Comparison of ENCODE assay signal across 8 cellular contexts in genomic region chr6:111872521-111873177, GRCh38. TPM values are rescaled to one million over a fixed set of nuclear protein-coding genes. Genes with fewer than 3 reads are reported as not detected.
DNase-seq lines count a peak whose midpoint lies in the region; ATAC-seq, FAIRE-seq and TF ChIP-seq lines count a peak whose summit lies in the region.

No MANE protein-coding gene starts in this region.

- H3K27ac Mint-ChIP-seq in immature natural killer cell, result peak overlapping the region; percentile 94 to 98 (median 96)

- TF ChIP-seq RAD21 in K562 (CRISPR knock-in tag; conservative IDR thresholded peaks at IDR 0.05 in 1 of 2, IDR thresholded peaks at IDR 0.05 in 1 of 2), result 0 out of 4 replicates have a peak, but pooled peaks of 1 of the 2 experiments have one; percentile 2

- H3K4me1 ChIP-seq in A673 (ENCODE audit: insufficient read depth, low read length, poor library complexity, severe bottlenecking) (peaks cover 15% of the 10 kb centered on the region), K562 (replicated peaks in 1 of 2; ENCODE audit: control insufficient read depth in 2 of 2, insufficient read depth in 2 of 2, low read length in 2 of 2) (peaks cover 20 to 30% of the 10 kb centered on the region in 2 experiments)

- H3K27me3 ChIP-seq in A673 (replicated peaks; ENCODE audit: insufficient read depth, low read depth, low read length, poor library complexity), result peaks cover 11% of the 10 kb centered on the region
- H3K27me3 ChIP-seq in K562 (ENCODE audit: control insufficient read depth in 2 of 2, insufficient read depth in 2 of 2, low read length in 2 of 2), result peaks cover 5 to 9% of the 10 kb centered on the region in 2 experiments; a peak in 3 of 5 replicates

- H3K36me3 Mint-ChIP-seq in immature natural killer cell, result peaks cover 3 to 7% (median 4%) of the 10 kb centered on the region in 3 donors

- TF ChIP-seq CTCF in A673 (conservative IDR thresholded peaks at IDR 0.05; ENCODE audit: low read depth, low read length) (no peak), K562 (IDR thresholded peaks at IDR 0.05 in 2 of 3, conservative IDR thresholded peaks at IDR 0.05 in 1 of 3; ENCODE audit: insufficient read depth in 2 of 3, low read depth in 1 of 3, low read length in 3 of 3) (peak in 1 of 3 experiments; percentile 20; a peak in 1 of 6 replicates)

- TF ChIP-seq POLR2A in K562 (conservative IDR thresholded peaks at IDR 0.05), result no peak

- 0 out of 2 replicates have a peak, but pooled peaks cover 2% of the 10 kb centered on the region for H4K20me1 ChIP-seq in K562 (replicated peaks; ENCODE audit: control insufficient read depth, insufficient read depth, low read length)

- TF ChIP-seq EP300 in K562 (IDR thresholded peaks at IDR 0.05; ENCODE audit: low read length), result no peak

- H3K9me3 ChIP-seq in A673 (ENCODE audit: low read depth, low read length, poor library complexity, severe bottlenecking) (no peaks in the 10 kb centered on the region), K562 (replicated peaks; ENCODE audit: control insufficient read depth, insufficient read depth, low read depth, low read length) (no peaks in the 10 kb centered on the region)

- H3K79me2 ChIP-seq in K562 (ENCODE audit: control insufficient read depth, insufficient read depth, low read length), result no peaks in the 10 kb centered on the region

- H3K36me3 ChIP-seq in A673 (ENCODE audit: insufficient read depth, low read length, poor library complexity, severe bottlenecking) (no peaks in the 10 kb centered on the region), K562 (ENCODE audit: control insufficient read depth, insufficient read depth, low read length) (no peaks in the 10 kb centered on the region)

- CTCF ChIA-PET in A673 (lab: Charles Lee), result no interaction called here
- CTCF ChIA-PET in K562 (lab: Yijun Ruan, JAX; ENCODE audit: low intra/inter-chr PET ratio), result no interaction called here

- 3% methylated on average over 25 of the region's 78 CpGs for WGBS in K562 (ENCODE audit: insufficient coverage, low coverage, missing lambda C conversion rate)

- in situ Hi-C loops in K562 (cut with MboI), result no loop called here

- peak overlapping the region in 1 of 2 experiments; percentile 74; a peak in 3 of 4 replicates for H3K9ac ChIP-seq in K562 (ENCODE audit: insufficient read depth in 1 of 2, low read depth in 2 of 2, low read length in 2 of 2)

- DNase-seq in A673 (ENCODE audit: low spot score) (no peak), T-helper 22 cell (ENCODE audit: low read depth) (peak; percentile 66), K562 (ENCODE audit: extremely low read depth in 1 of 4, low spot score in 3 of 4) (peak; percentile 19 to 54 (median 50)), immature natural killer cell (peak; percentile 52 to 65 (median 57)), GOT3 (lab: John Stamatoyannopoulos, UW) (no peak)
- DNase-seq in stimulated activated CD4-positive, alpha-beta T cell treated with anti-CD3 and anti-CD28 coated beads, Interleukin-15, amount 100 ng/mL, for 1 hour (ENCODE audit: low read depth in 1 of 2, low spot score in 1 of 2), result peak; percentile 46 to 56

- peak overlapping the region; percentile 96 for H2AFZ ChIP-seq in K562 (ENCODE audit: low read depth, low read length)

- H3K4me2 ChIP-seq in K562 (ENCODE audit: insufficient read depth, low read length), result peak overlapping the region; percentile 90; the same call in 1 of the 2 replicates

- peak overlapping the region; percentile 95 to 99 (median 96) for H3K4me3 Mint-ChIP-seq in immature natural killer cell

- H3K4me3 ChIP-seq in A673 (ENCODE audit: low read depth, low read length, poor library complexity, severe bottlenecking), result peak overlapping the region; percentile 68
- peak overlapping the region; percentile 58 for H3K4me3 ChIP-seq in K562

- H3K4me1 Mint-ChIP-seq in immature natural killer cell, result peaks cover 17 to 49% of the 10 kb centered on the region in 2 donors

- no peaks in the 10 kb centered on the region for H3K9me3 Mint-ChIP-seq in immature natural killer cell

- no peaks in the 10 kb centered on the region for H3K9me1 ChIP-seq in K562 (ENCODE audit: control insufficient read depth, insufficient read depth, low read length)

- intact Hi-C loops in A673 (cut with micrococcal nuclease; ENCODE audit: unreplicated experiment), result loop anchor here (5.0 to 10.0 kb wide), 2 partner anchors 125 to 282 kb away; no protein-coding TSS in a partner anchor
- intact Hi-C loops in K562 (cut with micrococcal nuclease), result loop anchor here (1.0 to 5.0 kb wide), 4 partner anchors 29 to 170 kb away; no protein-coding TSS in a partner anchor

- ATAC-seq in GM19324 (IDR thresholded peaks at IDR 0.05; ENCODE audit: low FRiP score, unreplicated experiment), result peak; percentile 24
- peak; percentile 30 for ATAC-seq in HG03439 (IDR thresholded peaks at IDR 0.05; ENCODE audit: unreplicated experiment)
- peak; percentile 15 for ATAC-seq in K562

- POLR2A ChIA-PET in A673 (lab: Charles Lee; ENCODE audit: low non-redundant PET) (interaction anchor here (0.6 kb wide), 1 partner anchor 37 kb away, joined by 3 read pairs; no protein-coding TSS in a partner anchor), K562 (lab: Yijun Ruan, JAX) (interaction anchor here (0.5 to 0.9 kb wide), 3 partner anchors 13 to 388 kb away, joined by 3 read pairs; no protein-coding TSS in a partner anchor)

- FAIRE-seq in K562 (lab: Jason Lieb, UNC), result no peak

- H3K27ac ChIP-seq in A673 (ENCODE audit: low read depth, low read length, poor library complexity, severe bottlenecking) (no peak overlapping the region), K562 (ENCODE audit: extremely low read depth, low read depth, low read length) (no peak overlapping the region)

- BruUV-seq in A673 (replicated peaks; lab: Mats Ljungman, UMichigan), result no TSS peak
- no TSS peak for BruUV-seq in K562 (replicated peaks; lab: Mats Ljungman, UMichigan)

- peaks cover 8 to 19% (median 16%) of the 10 kb centered on the region in 3 donors for H3K27me3 Mint-ChIP-seq in immature natural killer cell (ENCODE audit: low read depth in 3 of 3)

TF ChIP-seq in K562, 482 proteins besides CTCF, POLR2A, EP300 and RAD21 (continues in another document):
- TF ChIP-seq E2F5 (CRISPR knock-in tag; IDR thresholded peaks at IDR 0.05) (no peak), ZNF280A (IDR thresholded peaks at IDR 0.05; ENCODE audit: low read depth, partially characterized antibody) (no peak), DDX20 (tag; IDR thresholded peaks at IDR 0.05; ENCODE audit: low read depth) (no peak), ZNF384 (IDR thresholded peaks at IDR 0.05; ENCODE audit: low read depth, low read length) (no peak), ZBTB26 (CRISPR knock-in tag; IDR thresholded peaks at IDR 0.05) (no peak), BMI1 (IDR thresholded peaks at IDR 0.05; ENCODE audit: low read length) (no peak)

RNA-seq across cellular contexts. Expression of gene FYN, which starts 0.6 kb away (rescaled TPM):
- total RNA-seq in A673 (2021) (34.3 and 46.7 TPM in 2 replicates), K562 (2014; rRNA removed) (14.6 and 17.5 TPM in 2 replicates), K562 (2014; rRNA removed; fragmentation: Illumina TruSeq; extraction: Trizol) (10.1 and 10.3 TPM in 2 replicates), K562 (2015; rRNA removed; fragmentation: Illumina TruSeq; extraction: Trizol) (6.8 and 6.9 TPM in 2 replicates), K562 (2021) (15.7 and 19.0 TPM in 2 replicates)
- 20.4 and 46.1 TPM in 2 replicates for total RNA-seq in K562 (2011; cell fraction: chromatin; rRNA removed; ENCODE audit: low replicate concordance)
- total RNA-seq in K562 (2011; cell fraction: nucleolus; rRNA removed), result 7.3 and 8.3 TPM in 2 replicates
- 14.1 and 17.6 TPM in 2 replicates for total RNA-seq in K562 (2011; cell fraction: nucleoplasm; rRNA removed)
- polyA plus RNA-seq in K562 (2011; rRNA removed) (5.0 and 11.4 TPM in 2 replicates), K562 (2014; fragmentation: Illumina TruSeq; extraction: Trizol) (16.3 and 22.1 TPM in 2 replicates), K562 (2014; fragmentation: Nextera tagmentation; extraction: Ambion mirVana) (1 to 10 TPM; 2.9 to 5.0 TPM), K562 (2014; rRNA removed) (7.1 and 19.3 TPM in 2 replicates), immature natural killer cell (100 to 1,000 TPM; 358 to 488 (median 414) TPM)
- 5.9 and 12.4 TPM in 2 replicates for polyA plus RNA-seq in K562 (2011; cell fraction: cytosol; rRNA removed)
- 12.5 and 27.3 TPM in 2 replicates for polyA plus RNA-seq in K562 (2011; cell fraction: nucleus; rRNA removed)
- 10.0 and 31.4 TPM in 2 replicates for polyA plus RNA-seq in K562 (2012)
- polyA minus RNA-seq in K562 (2011; rRNA and poly(A)+ RNA removed), result 12.6 and 20.7 TPM in 2 replicates
- 14.2 and 18.1 TPM in 2 replicates for polyA minus RNA-seq in K562 (2011; cell fraction: cytosol; rRNA and poly(A)+ RNA removed)
- 13.3 and 14.9 TPM in 2 replicates for polyA minus RNA-seq in K562 (2011; cell fraction: nucleus; rRNA and poly(A)+ RNA removed)

Comparison
In these comparisons a context has a peak if more than half of its experiments do, and no peak if none do; other contexts are left out.
1. DNase-seq: peak in T-helper 22 cell (single experiment), K562 (4 of 4), immature natural killer cell (3 of 3) and stimulated activated CD4-positive, alpha-beta T cell treated with anti-CD3 and anti-CD28 coated beads, Interleukin-15, amount 100 ng/mL, for 1 hour (2 of 2); none in A673 (single experiment) and GOT3 (single experiment).
2. Peak in every context shown above with its lines, with median percentiles within 50 percentile points of each other: ATAC-seq.